In the genomic region with DNA sequence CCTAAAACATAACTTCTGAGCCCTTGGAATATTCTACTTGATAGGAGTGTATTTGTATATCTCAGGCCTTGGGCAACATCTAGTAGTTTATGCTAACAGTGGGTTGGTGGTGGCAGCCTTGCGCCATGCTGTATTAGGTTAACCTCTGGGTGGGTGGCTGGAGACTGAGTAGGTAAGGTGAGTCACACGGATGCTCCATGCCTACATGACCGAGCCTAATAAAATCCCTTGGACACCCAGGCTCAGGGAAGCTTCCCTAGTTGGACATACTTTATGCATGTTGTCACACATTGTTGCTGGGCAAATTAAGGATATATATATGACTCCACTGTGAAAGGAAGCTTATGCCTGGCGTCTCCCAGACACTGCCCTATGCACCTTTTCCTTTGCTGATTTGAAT, we compare ENCODE assay signal across 1 cellular context.
TF ChIP-seq lines count a peak whose summit lies in the region.

No MANE protein-coding gene starts in this region.

TF ChIP-seq in HepG2, 621 proteins besides CTCF, POLR2A, EP300 and RAD21 (continued from another document):
- TF ChIP-seq, protein P1, sequence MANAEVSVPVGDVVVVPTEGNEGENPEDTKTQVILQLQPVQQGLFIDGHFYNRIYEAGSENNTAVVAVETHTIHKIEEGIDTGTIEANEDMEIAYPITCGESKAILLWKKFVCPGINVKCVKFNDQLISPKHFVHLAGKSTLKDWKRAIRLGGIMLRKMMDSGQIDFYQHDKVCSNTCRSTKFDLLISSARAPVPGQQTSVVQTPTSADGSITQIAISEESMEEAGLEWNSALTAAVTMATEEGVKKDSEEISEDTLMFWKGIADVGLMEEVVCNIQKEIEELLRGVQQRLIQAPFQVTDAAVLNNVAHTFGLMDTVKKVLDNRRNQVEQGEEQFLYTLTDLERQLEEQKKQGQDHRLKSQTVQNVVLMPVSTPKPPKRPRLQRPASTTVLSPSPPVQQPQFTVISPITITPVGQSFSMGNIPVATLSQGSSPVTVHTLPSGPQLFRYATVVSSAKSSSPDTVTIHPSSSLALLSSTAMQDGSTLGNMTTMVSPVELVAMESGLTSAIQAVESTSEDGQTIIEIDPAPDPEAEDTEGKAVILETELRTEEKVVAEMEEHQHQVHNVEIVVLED (CRISPR knock-in tag; IDR thresholded peaks at IDR 0.05; ENCODE audit: borderline replicate concordance) = no peak
- TF ChIP-seq, protein P2, sequence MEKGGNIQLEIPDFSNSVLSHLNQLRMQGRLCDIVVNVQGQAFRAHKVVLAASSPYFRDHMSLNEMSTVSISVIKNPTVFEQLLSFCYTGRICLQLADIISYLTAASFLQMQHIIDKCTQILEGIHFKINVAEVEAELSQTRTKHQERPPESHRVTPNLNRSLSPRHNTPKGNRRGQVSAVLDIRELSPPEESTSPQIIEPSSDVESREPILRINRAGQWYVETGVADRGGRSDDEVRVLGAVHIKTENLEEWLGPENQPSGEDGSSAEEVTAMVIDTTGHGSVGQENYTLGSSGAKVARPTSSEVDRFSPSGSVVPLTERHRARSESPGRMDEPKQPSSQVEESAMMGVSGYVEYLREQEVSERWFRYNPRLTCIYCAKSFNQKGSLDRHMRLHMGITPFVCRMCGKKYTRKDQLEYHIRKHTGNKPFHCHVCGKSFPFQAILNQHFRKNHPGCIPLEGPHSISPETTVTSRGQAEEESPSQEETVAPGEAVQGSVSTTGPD (CRISPR knock-in tag; IDR thresholded peaks at IDR 0.05) = no peak
- TF ChIP-seq ZFP90 (CRISPR knock-in tag; IDR thresholded peaks at IDR 0.05; ENCODE audit: borderline replicate concordance) (no peak), ZSCAN25 (CRISPR knock-in tag; IDR thresholded peaks at IDR 0.05) (no peak), POLR2AphosphoS2 (IDR thresholded peaks at IDR 0.05; ENCODE audit: low read depth, low read length) (no peak), NR2F1 (CRISPR knock-in tag; IDR thresholded peaks at IDR 0.05) (no peak)
